Comparison of ENCODE assay signal across 1 cellular context in genomic region chr2:207875473-207876212, GRCh38.
TF ChIP-seq lines count a peak whose summit lies in the region.

No MANE protein-coding gene starts in this region.

TF ChIP-seq in HepG2, 621 proteins besides CTCF, POLR2A, EP300 and RAD21 (continued from another document):
- peak; percentile 53; the same call in 1 of the 2 replicates for TF ChIP-seq PAXIP1 (CRISPR knock-in tag; conservative IDR thresholded peaks at IDR 0.05)
- TF ChIP-seq ZNF607 (CRISPR knock-in tag; IDR thresholded peaks at IDR 0.05; ENCODE audit: borderline replicate concordance): no peak
- TF ChIP-seq NCOR1 (IDR thresholded peaks at IDR 0.05; ENCODE audit: borderline replicate concordance, low read length): peak; percentile 42; the same call in 1 of the 2 replicates
- TF ChIP-seq FOXA3 (CRISPR knock-in tag; IDR thresholded peaks at IDR 0.05): peak; percentile 86
- TF ChIP-seq SOX13 (IDR thresholded peaks at IDR 0.05): peak; percentile 45; the same call in 1 of the 2 replicates
- TF ChIP-seq SOX13 (CRISPR knock-in tag; conservative IDR thresholded peaks at IDR 0.05 in 1 of 2, IDR thresholded peaks at IDR 0.05 in 1 of 2): peak in 1 of 2 experiments; percentile 98; a peak in 2 of 4 replicates
- peak; percentile 65; the same call in 1 of the 2 replicates for TF ChIP-seq CCDC6 (CRISPR knock-in tag; IDR thresholded peaks at IDR 0.05)
- TF ChIP-seq, protein P1, sequence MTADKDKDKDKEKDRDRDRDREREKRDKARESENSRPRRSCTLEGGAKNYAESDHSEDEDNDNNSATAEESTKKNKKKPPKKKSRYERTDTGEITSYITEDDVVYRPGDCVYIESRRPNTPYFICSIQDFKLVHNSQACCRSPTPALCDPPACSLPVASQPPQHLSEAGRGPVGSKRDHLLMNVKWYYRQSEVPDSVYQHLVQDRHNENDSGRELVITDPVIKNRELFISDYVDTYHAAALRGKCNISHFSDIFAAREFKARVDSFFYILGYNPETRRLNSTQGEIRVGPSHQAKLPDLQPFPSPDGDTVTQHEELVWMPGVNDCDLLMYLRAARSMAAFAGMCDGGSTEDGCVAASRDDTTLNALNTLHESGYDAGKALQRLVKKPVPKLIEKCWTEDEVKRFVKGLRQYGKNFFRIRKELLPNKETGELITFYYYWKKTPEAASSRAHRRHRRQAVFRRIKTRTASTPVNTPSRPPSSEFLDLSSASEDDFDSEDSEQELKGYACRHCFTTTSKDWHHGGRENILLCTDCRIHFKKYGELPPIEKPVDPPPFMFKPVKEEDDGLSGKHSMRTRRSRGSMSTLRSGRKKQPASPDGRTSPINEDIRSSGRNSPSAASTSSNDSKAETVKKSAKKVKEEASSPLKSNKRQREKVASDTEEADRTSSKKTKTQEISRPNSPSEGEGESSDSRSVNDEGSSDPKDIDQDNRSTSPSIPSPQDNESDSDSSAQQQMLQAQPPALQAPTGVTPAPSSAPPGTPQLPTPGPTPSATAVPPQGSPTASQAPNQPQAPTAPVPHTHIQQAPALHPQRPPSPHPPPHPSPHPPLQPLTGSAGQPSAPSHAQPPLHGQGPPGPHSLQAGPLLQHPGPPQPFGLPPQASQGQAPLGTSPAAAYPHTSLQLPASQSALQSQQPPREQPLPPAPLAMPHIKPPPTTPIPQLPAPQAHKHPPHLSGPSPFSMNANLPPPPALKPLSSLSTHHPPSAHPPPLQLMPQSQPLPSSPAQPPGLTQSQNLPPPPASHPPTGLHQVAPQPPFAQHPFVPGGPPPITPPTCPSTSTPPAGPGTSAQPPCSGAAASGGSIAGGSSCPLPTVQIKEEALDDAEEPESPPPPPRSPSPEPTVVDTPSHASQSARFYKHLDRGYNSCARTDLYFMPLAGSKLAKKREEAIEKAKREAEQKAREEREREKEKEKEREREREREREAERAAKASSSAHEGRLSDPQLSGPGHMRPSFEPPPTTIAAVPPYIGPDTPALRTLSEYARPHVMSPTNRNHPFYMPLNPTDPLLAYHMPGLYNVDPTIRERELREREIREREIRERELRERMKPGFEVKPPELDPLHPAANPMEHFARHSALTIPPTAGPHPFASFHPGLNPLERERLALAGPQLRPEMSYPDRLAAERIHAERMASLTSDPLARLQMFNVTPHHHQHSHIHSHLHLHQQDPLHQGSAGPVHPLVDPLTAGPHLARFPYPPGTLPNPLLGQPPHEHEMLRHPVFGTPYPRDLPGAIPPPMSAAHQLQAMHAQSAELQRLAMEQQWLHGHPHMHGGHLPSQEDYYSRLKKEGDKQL (CRISPR knock-in tag; IDR thresholded peaks at IDR 0.05; ENCODE audit: low read depth): peak; percentile 41; the same call in 1 of the 2 replicates
- 0 out of 2 replicates have a peak, but pooled peaks have one; percentile 32 for TF ChIP-seq HNF1A (IDR thresholded peaks at IDR 0.05; ENCODE audit: low read depth)
- no peak; the same call in 1 of the 2 replicates for TF ChIP-seq HNF1A (CRISPR knock-in tag; IDR thresholded peaks at IDR 0.05; ENCODE audit: borderline replicate concordance)
- TF ChIP-seq RXRB (CRISPR knock-in tag; IDR thresholded peaks at IDR 0.05; ENCODE audit: borderline replicate concordance): 0 out of 2 replicates have a peak, but pooled peaks have one; percentile 44
- TF ChIP-seq RCOR2 (CRISPR knock-in tag; IDR thresholded peaks at IDR 0.05): 0 out of 2 replicates have a peak, but pooled peaks have one; percentile 34
- TF ChIP-seq SOX6 (IDR thresholded peaks at IDR 0.05): no peak
- peak; percentile 91 for TF ChIP-seq SOX6 (CRISPR knock-in tag; IDR thresholded peaks at IDR 0.05)
- TF ChIP-seq CEBPG (CRISPR knock-in tag; IDR thresholded peaks at IDR 0.05): peak; percentile 31; the same call in 1 of the 2 replicates
- TF ChIP-seq PPARG (CRISPR knock-in tag; conservative IDR thresholded peaks at IDR 0.05): peak; percentile 18; the same call in 1 of the 2 replicates
- TF ChIP-seq HDAC1 (CRISPR knock-in tag; IDR thresholded peaks at IDR 0.05): 0 out of 2 replicates have a peak, but pooled peaks have one; percentile 32
- TF ChIP-seq, protein P2, sequence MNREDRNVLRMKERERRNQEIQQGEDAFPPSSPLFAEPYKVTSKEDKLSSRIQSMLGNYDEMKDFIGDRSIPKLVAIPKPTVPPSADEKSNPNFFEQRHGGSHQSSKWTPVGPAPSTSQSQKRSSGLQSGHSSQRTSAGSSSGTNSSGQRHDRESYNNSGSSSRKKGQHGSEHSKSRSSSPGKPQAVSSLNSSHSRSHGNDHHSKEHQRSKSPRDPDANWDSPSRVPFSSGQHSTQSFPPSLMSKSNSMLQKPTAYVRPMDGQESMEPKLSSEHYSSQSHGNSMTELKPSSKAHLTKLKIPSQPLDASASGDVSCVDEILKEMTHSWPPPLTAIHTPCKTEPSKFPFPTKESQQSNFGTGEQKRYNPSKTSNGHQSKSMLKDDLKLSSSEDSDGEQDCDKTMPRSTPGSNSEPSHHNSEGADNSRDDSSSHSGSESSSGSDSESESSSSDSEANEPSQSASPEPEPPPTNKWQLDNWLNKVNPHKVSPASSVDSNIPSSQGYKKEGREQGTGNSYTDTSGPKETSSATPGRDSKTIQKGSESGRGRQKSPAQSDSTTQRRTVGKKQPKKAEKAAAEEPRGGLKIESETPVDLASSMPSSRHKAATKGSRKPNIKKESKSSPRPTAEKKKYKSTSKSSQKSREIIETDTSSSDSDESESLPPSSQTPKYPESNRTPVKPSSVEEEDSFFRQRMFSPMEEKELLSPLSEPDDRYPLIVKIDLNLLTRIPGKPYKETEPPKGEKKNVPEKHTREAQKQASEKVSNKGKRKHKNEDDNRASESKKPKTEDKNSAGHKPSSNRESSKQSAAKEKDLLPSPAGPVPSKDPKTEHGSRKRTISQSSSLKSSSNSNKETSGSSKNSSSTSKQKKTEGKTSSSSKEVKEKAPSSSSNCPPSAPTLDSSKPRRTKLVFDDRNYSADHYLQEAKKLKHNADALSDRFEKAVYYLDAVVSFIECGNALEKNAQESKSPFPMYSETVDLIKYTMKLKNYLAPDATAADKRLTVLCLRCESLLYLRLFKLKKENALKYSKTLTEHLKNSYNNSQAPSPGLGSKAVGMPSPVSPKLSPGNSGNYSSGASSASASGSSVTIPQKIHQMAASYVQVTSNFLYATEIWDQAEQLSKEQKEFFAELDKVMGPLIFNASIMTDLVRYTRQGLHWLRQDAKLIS (CRISPR knock-in tag; IDR thresholded peaks at IDR 0.05): no peak
- TF ChIP-seq ZNF121 (CRISPR knock-in tag; IDR thresholded peaks at IDR 0.05): 0 out of 2 replicates have a peak, but pooled peaks have one; percentile 44
- TF ChIP-seq, protein P3, sequence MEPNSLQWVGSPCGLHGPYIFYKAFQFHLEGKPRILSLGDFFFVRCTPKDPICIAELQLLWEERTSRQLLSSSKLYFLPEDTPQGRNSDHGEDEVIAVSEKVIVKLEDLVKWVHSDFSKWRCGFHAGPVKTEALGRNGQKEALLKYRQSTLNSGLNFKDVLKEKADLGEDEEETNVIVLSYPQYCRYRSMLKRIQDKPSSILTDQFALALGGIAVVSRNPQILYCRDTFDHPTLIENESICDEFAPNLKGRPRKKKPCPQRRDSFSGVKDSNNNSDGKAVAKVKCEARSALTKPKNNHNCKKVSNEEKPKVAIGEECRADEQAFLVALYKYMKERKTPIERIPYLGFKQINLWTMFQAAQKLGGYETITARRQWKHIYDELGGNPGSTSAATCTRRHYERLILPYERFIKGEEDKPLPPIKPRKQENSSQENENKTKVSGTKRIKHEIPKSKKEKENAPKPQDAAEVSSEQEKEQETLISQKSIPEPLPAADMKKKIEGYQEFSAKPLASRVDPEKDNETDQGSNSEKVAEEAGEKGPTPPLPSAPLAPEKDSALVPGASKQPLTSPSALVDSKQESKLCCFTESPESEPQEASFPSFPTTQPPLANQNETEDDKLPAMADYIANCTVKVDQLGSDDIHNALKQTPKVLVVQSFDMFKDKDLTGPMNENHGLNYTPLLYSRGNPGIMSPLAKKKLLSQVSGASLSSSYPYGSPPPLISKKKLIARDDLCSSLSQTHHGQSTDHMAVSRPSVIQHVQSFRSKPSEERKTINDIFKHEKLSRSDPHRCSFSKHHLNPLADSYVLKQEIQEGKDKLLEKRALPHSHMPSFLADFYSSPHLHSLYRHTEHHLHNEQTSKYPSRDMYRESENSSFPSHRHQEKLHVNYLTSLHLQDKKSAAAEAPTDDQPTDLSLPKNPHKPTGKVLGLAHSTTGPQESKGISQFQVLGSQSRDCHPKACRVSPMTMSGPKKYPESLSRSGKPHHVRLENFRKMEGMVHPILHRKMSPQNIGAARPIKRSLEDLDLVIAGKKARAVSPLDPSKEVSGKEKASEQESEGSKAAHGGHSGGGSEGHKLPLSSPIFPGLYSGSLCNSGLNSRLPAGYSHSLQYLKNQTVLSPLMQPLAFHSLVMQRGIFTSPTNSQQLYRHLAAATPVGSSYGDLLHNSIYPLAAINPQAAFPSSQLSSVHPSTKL (CRISPR knock-in tag; IDR thresholded peaks at IDR 0.05): peak; percentile 86
- no peak for TF ChIP-seq RNF2 (conservative IDR thresholded peaks at IDR 0.05; ENCODE audit: low read depth)
- TF ChIP-seq, protein P4, sequence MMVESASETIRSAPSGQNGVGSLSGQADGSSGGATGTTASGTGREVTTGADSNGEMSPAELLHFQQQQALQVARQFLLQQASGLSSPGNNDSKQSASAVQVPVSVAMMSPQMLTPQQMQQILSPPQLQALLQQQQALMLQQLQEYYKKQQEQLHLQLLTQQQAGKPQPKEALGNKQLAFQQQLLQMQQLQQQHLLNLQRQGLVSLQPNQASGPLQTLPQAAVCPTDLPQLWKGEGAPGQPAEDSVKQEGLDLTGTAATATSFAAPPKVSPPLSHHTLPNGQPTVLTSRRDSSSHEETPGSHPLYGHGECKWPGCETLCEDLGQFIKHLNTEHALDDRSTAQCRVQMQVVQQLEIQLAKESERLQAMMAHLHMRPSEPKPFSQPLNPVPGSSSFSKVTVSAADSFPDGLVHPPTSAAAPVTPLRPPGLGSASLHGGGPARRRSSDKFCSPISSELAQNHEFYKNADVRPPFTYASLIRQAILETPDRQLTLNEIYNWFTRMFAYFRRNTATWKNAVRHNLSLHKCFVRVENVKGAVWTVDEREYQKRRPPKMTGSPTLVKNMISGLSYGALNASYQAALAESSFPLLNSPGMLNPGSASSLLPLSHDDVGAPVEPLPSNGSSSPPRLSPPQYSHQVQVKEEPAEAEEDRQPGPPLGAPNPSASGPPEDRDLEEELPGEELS (CRISPR knock-in tag; IDR thresholded peaks at IDR 0.05): peak; percentile 68
- TF ChIP-seq NFIC (IDR thresholded peaks at IDR 0.05; ENCODE audit: low read length): 0 out of 2 replicates have a peak, but pooled peaks have one; percentile 33
- no peak for TF ChIP-seq ZNF879 (CRISPR knock-in tag; IDR thresholded peaks at IDR 0.05)
- no peak for TF ChIP-seq ZFP36L1 (CRISPR knock-in tag; IDR thresholded peaks at IDR 0.05)
